28 cellular contexts compared by ENCODE assay signal in genomic region chr14:58687232-58687795, GRCh38. TPM values are rescaled to one million over a fixed set of nuclear protein-coding genes. Genes with fewer than 3 reads are reported as not detected.
"Had no signal": no experiment of that assay in that cellular context is flagged by ENCODE, and none has a peak within 500 bp of the region (broad histone marks: within the 10 kb centered on the region; RNA-seq: fewer than 3 reads in every experiment).

No MANE protein-coding gene starts in this region.

- H3K27ac ChIP-seq: ovary, parathyroid adenoma, psoas muscle, right lobe of liver, sigmoid colon, stomach, thoracic aorta, thyroid gland, tibial nerve, upper lobe of left lung, uterus had no signal

- DNase-seq: naive thymus-derived CD8-positive, alpha-beta T cell; nephron progenitor cell; occipital lobe; ovary; psoas muscle; right cardiac atrium; right lobe of liver; sigmoid colon; small intestine; stimulated activated CD4-positive, alpha-beta T cell treated with anti-CD3 and anti-CD28 coated beads, Interleukin-15, amount 100 ng/mL, for 24 hours; stimulated activated CD4-positive, alpha-beta T cell treated with anti-CD3 and anti-CD28 coated beads, Interleukin-2, amount 100 ng/mL, for 24 hours; stimulated activated CD4-positive, alpha-beta T cell treated with anti-CD3 and anti-CD28 coated beads, Interleukin-2, amount 100 ng/mL, for 48 hours; stimulated activated CD4-positive, alpha-beta T cell treated with anti-CD3 and anti-CD28 coated beads, Interleukin-4, amount 100 ng/mL, for 24 hours; stimulated activated naive B cell treated with anti-CD40 and anti-IgM and Interleukin-4, amounts not matched to agents 10 μg/mL and 1 μg/mL and 100 μg/mL, for 72 hours; stimulated activated naive CD4-positive, alpha-beta T cell treated with Interleukin-2 at 50 U/mL for 16 hours; stomach; thyroid gland; trophoblast cell; uterus had no signal

- H3K4me1 Mint-ChIP-seq: naive thymus-derived CD8-positive, alpha-beta T cell; stimulated activated effector memory CD8-positive, alpha-beta T cell treated with anti-CD3 and anti-CD28 coated beads, Interleukin-12 subunit alpha, Interleukin-12 subunit beta, amount 100 ng/mL, for 72 hours; stimulated activated naive B cell treated with anti-CD40 and anti-IgM and Interleukin-4, amounts not matched to agents 10 μg/mL and 1 μg/mL and 100 μg/mL, for 72 hours had no signal

- H3K27ac Mint-ChIP-seq: naive thymus-derived CD8-positive, alpha-beta T cell; natural killer cell treated with Interleukin-12 subunit alpha and Interleukin-12 subunit beta and Interleukin-15 and Interleukin-18, amount 100 ng/mL, for 72 hours; progenitor cell of endocrine pancreas; stimulated activated effector memory CD8-positive, alpha-beta T cell treated with anti-CD3 and anti-CD28 coated beads, Interleukin-12 subunit alpha, Interleukin-12 subunit beta, amount 100 ng/mL, for 72 hours; stimulated activated naive B cell treated with anti-CD40 and anti-IgM and Interleukin-4, amounts not matched to agents 10 μg/mL and 1 μg/mL and 100 μg/mL, for 72 hours; stimulated activated naive CD8-positive, alpha-beta T cell treated with anti-CD3 and anti-CD28 coated beads, Interleukin-15, Interleukin-2, amounts not matched to agents 100 ng/mL and 50 ng/mL, for 24 hours had no signal

- H3K4me1 ChIP-seq: parathyroid adenoma, psoas muscle, right lobe of liver, uterus had no signal

- H3K27me3 Mint-ChIP-seq: progenitor cell of endocrine pancreas; stimulated activated naive B cell treated with anti-CD40 and anti-IgM and Interleukin-4, amounts not matched to agents 10 μg/mL and 1 μg/mL and 100 μg/mL, for 72 hours had no signal

- H3K36me3 Mint-ChIP-seq: natural killer cell treated with Interleukin-12 subunit alpha and Interleukin-12 subunit beta and Interleukin-15 and Interleukin-18, amount 100 ng/mL, for 72 hours; stimulated activated effector memory CD8-positive, alpha-beta T cell treated with anti-CD3 and anti-CD28 coated beads, Interleukin-12 subunit alpha, Interleukin-12 subunit beta, amount 100 ng/mL, for 72 hours; stimulated activated naive B cell treated with anti-CD40 and anti-IgM and Interleukin-4, amounts not matched to agents 10 μg/mL and 1 μg/mL and 100 μg/mL, for 72 hours had no signal

- H3K4me3 ChIP-seq: ovary, psoas muscle, right lobe of liver, sigmoid colon, stomach, thoracic aorta, thyroid gland, tibial nerve, upper lobe of left lung, uterus had no signal

- H3K9me3 Mint-ChIP-seq: natural killer cell treated with Interleukin-12 subunit alpha and Interleukin-12 subunit beta and Interleukin-15 and Interleukin-18, amount 100 ng/mL, for 72 hours; stimulated activated effector memory CD8-positive, alpha-beta T cell treated with anti-CD3 and anti-CD28 coated beads, Interleukin-12 subunit alpha, Interleukin-12 subunit beta, amount 100 ng/mL, for 72 hours had no signal

- H3K36me3 ChIP-seq: ovary, right lobe of liver, sigmoid colon, stomach, thoracic aorta, thyroid gland, tibial nerve, upper lobe of left lung, uterus had no signal

- ATAC-seq: naive thymus-derived CD8-positive, alpha-beta T cell; natural killer cell treated with Interleukin-12 subunit alpha and Interleukin-12 subunit beta and Interleukin-15 and Interleukin-18, amount 100 ng/mL, for 72 hours; psoas muscle; right cardiac atrium; right lobe of liver; stimulated activated effector memory CD8-positive, alpha-beta T cell treated with anti-CD3 and anti-CD28 coated beads, Interleukin-12 subunit alpha, Interleukin-12 subunit beta, amount 100 ng/mL, for 72 hours; stimulated activated naive B cell treated with anti-CD40 and anti-IgM and Interleukin-4, amounts not matched to agents 10 μg/mL and 1 μg/mL and 100 μg/mL, for 72 hours had no signal

- H3K27me3 ChIP-seq: ovary, right lobe of liver, sigmoid colon, stomach, thyroid gland, tibial nerve, upper lobe of left lung, uterus had no signal

- H3K9me3 ChIP-seq: ovary, psoas muscle, right lobe of liver, thoracic aorta, thyroid gland, uterus had no signal

- H3K9ac ChIP-seq: parathyroid adenoma had no signal

- H2AFZ ChIP-seq: parathyroid adenoma had no signal

- H3K4me3 Mint-ChIP-seq: naive thymus-derived CD8-positive, alpha-beta T cell; natural killer cell treated with Interleukin-12 subunit alpha and Interleukin-12 subunit beta and Interleukin-15 and Interleukin-18, amount 100 ng/mL, for 72 hours; nephron progenitor cell; neural crest cell; stimulated activated effector memory CD8-positive, alpha-beta T cell treated with anti-CD3 and anti-CD28 coated beads, Interleukin-12 subunit alpha, Interleukin-12 subunit beta, amount 100 ng/mL, for 72 hours; stimulated activated naive B cell treated with anti-CD40 and anti-IgM and Interleukin-4, amounts not matched to agents 10 μg/mL and 1 μg/mL and 100 μg/mL, for 72 hours; stimulated activated naive CD8-positive, alpha-beta T cell treated with anti-CD3 and anti-CD28 coated beads, Interleukin-15, Interleukin-2, amounts not matched to agents 100 ng/mL and 50 ng/mL, for 24 hours had no signal

RNA-seq across cellular contexts. Expression of gene DACT1, which starts 49.6 kb away (rescaled TPM):
- total RNA-seq: natural killer cell treated with Interleukin-12 subunit alpha and Interleukin-12 subunit beta and Interleukin-15 and Interleukin-18, amount 100 ng/mL, for 72 hours had no signal
